ENCODE assay signal across 8 cellular contexts in the genomic region with DNA sequence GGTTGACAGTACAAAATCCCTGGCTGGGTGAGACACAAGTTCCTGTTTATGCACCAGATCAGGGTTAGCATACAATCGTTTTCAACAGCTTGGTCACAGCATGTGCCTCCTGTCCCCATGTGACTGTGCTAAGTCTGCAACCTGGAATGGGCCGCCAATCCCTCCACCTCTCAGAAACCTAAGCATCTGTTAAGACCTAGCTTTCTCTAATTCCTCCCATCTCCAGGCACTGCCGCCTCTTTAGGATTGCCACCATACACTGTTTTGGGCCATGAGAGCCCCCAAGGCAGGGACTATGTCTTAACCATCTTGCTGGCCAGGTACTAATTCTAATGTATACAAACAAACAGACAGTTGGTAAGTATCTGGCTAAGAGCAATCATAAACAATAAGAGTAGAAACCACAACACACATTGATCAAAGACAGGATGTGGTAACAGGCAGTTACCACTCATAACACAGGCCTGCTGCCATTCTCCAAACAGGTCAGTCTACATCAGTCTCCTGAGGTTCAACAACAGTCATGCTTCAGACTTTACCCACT.
A peak's percentile ranks its signal among the peaks of the same experiment; 100 is the strongest.
DNase-seq lines count a peak whose midpoint lies in the region; ATAC-seq lines count a peak whose summit lies in the region.
"Had no signal": no experiment of that assay in that cellular context is flagged by ENCODE, and none has a peak within 500 bp of the region (broad histone marks: within the 10 kb centered on the region; RNA-seq: fewer than 3 reads in every experiment).

No MANE protein-coding gene starts in this region.

- DNase-seq in activated T-cell treated with anti-CD3 and anti-CD28 coated beads, Interleukin-2, amount 50 U/mL, for 24 hours, result no peak
- DNase-seq in pons (ENCODE audit: low spot score), result peak; percentile 19
- DNase-seq in COLO668 (lab: John Stamatoyannopoulos, UW; ENCODE audit: unreplicated experiment), result no peak
- no peak for DNase-seq in HuH-7.5 (ENCODE audit: low spot score)
- no peak for DNase-seq in activated CD8-positive, alpha-beta memory T cell treated with anti-CD3 and anti-CD28 coated beads, Interleukin-2, amount 50 U/mL, for 48 hours
- DNase-seq: NCI-H187 treated with DMSO at 0.1 percent for 48 hours had no signal

- H3K36me3 Mint-ChIP-seq in activated T-cell treated with anti-CD3 and anti-CD28 coated beads, Interleukin-2, amount 50 U/mL, for 24 hours (ENCODE audit: low read depth), result peaks cover 84% of the 10 kb centered on the region

- H3K4me3 Mint-ChIP-seq in activated T-cell treated with anti-CD3 and anti-CD28 coated beads, Interleukin-2, amount 50 U/mL, for 24 hours, result no peak overlapping the region

- no peaks in the 10 kb centered on the region for H3K27me3 Mint-ChIP-seq in activated T-cell treated with anti-CD3 and anti-CD28 coated beads, Interleukin-2, amount 50 U/mL, for 24 hours

- H3K9me3 Mint-ChIP-seq in activated T-cell treated with anti-CD3 and anti-CD28 coated beads, Interleukin-2, amount 50 U/mL, for 24 hours, result no peaks in the 10 kb centered on the region

- peaks cover 29% of the 10 kb centered on the region for H3K4me1 Mint-ChIP-seq in activated T-cell treated with anti-CD3 and anti-CD28 coated beads, Interleukin-2, amount 50 U/mL, for 24 hours (ENCODE audit: low read depth)

- ATAC-seq in GM19395 (IDR thresholded peaks at IDR 0.05; ENCODE audit: unreplicated experiment) (peak; percentile 77), HG03378 (IDR thresholded peaks at IDR 0.05; ENCODE audit: unreplicated experiment) (peak; percentile 77)

- peak overlapping the region; percentile 92 for H3K27ac Mint-ChIP-seq in activated T-cell treated with anti-CD3 and anti-CD28 coated beads, Interleukin-2, amount 50 U/mL, for 24 hours
